ENCODE assay signal across 21 cellular contexts in genomic region chr20:24194133-24194532, GRCh38.
"Had no signal": no experiment of that assay in that cellular context is flagged by ENCODE, and none has a peak within 500 bp of the region (broad histone marks: within the 10 kb centered on the region; RNA-seq: fewer than 3 reads in every experiment).

No MANE protein-coding gene starts in this region.

- H3K27ac Mint-ChIP-seq: activated naive CD4-positive, alpha-beta T cell treated with anti-CD3 and anti-CD28 coated beads, Interleukin-2, amount 50 U/mL, for 24 hours; activated T-cell treated with anti-CD3 and anti-CD28 coated beads, Interleukin-2, amount 50 U/mL, for 72 hours; natural killer cell had no signal

- DNase-seq: activated CD4-positive, alpha-beta T cell treated with anti-CD3 and anti-CD28 coated beads, Interleukin-2, amount 50 U/mL, for 4 hours; activated CD4-positive, CD25-positive, alpha-beta regulatory T cell treated with anti-CD3 and anti-CD28 coated beads, Interleukin-2, amount 50 U/mL, for 72 hours; activated gamma-delta T cell; activated T-cell treated with anti-CD3 and anti-CD28 coated beads, Interleukin-2, amount 50 U/mL, for 72 hours; adrenal gland; erythroblast; foreskin melanocyte; glutamatergic neuron; hypothalamus; islet precursor cell; left colon; lower lobe of right lung; natural killer cell; pancreas; stimulated activated CD8-positive, alpha-beta memory T cell treated with anti-CD3 and anti-CD28 coated beads, Interleukin-4, amount 100 ng/mL, for 48 hours; stimulated activated naive CD4-positive, alpha-beta T cell; T-helper 9 cell had no signal

- H3K4me1 Mint-ChIP-seq: activated naive CD4-positive, alpha-beta T cell treated with anti-CD3 and anti-CD28 coated beads, Interleukin-2, amount 50 U/mL, for 24 hours; natural killer cell had no signal

- H3K9me3 Mint-ChIP-seq: activated naive CD4-positive, alpha-beta T cell treated with anti-CD3 and anti-CD28 coated beads, Interleukin-2, amount 50 U/mL, for 24 hours had no signal

- H3K9me3 ChIP-seq: adrenal gland, neutrophil, pancreas had no signal

- H3K36me3 Mint-ChIP-seq: natural killer cell had no signal

- H3K4me3 Mint-ChIP-seq: activated naive CD4-positive, alpha-beta T cell treated with anti-CD3 and anti-CD28 coated beads, Interleukin-2, amount 50 U/mL, for 24 hours; activated T-cell treated with anti-CD3 and anti-CD28 coated beads, Interleukin-2, amount 50 U/mL, for 72 hours; natural killer cell had no signal

- H3K4me3 ChIP-seq: adrenal gland, breast epithelium, coronary artery, lower lobe of right lung, pancreas had no signal

- H3K27me3 ChIP-seq: adrenal gland, breast epithelium, neutrophil, pancreas had no signal

- H3K36me3 ChIP-seq: adrenal gland, breast epithelium, lower lobe of right lung, neutrophil, pancreas had no signal

- ATAC-seq: activated T-cell treated with anti-CD3 and anti-CD28 coated beads, Interleukin-2, amount 50 U/mL, for 72 hours; left colon; lower lobe of right lung; natural killer cell; pancreas had no signal

- H3K4me1 ChIP-seq: adrenal gland, breast epithelium, lower lobe of right lung, pancreas had no signal
